Comparison of ENCODE assay signal across 16 cellular contexts in genomic region chr6:38427492-38428210, GRCh38.
A peak's percentile ranks its signal among the peaks of the same experiment; 100 is the strongest.
DNase-seq lines count a peak whose midpoint lies in the region; ATAC-seq, FAIRE-seq and TF ChIP-seq lines count a peak whose summit lies in the region.
"Had no signal": no experiment of that assay in that cellular context is flagged by ENCODE, and none has a peak within 500 bp of the region (broad histone marks: within the 10 kb centered on the region; RNA-seq: fewer than 3 reads in every experiment).

No MANE protein-coding gene starts in this region.

- FAIRE-seq in HTR-8/SVneo (lab: Jason Lieb, UNC) = no peak

- H3K4me3 Mint-ChIP-seq in activated B cell treated with CpG ODN at 0.5 μM for 24 hours = peak overlapping the region; percentile 68
- H3K4me3 Mint-ChIP-seq in stimulated activated effector memory CD8-positive, alpha-beta T cell treated with anti-CD3 and anti-CD28 coated beads, Interleukin-12 subunit alpha, Interleukin-12 subunit beta, amount 100 ng/mL, for 72 hours = no peak overlapping the region
- H3K4me3 Mint-ChIP-seq: activated CD8-positive, alpha-beta memory T cell treated with anti-CD3 and anti-CD28 coated beads, Interleukin-2, amount 10 ng/mL, durations not matched to agents 7 days and 5 days; type B pancreatic cell had no signal

- peaks cover 46% of the 10 kb centered on the region for H3K4me1 Mint-ChIP-seq in activated B cell treated with CpG ODN at 0.5 μM for 24 hours
- peaks cover 18% of the 10 kb centered on the region for H3K4me1 Mint-ChIP-seq in stimulated activated effector memory CD8-positive, alpha-beta T cell treated with anti-CD3 and anti-CD28 coated beads, Interleukin-12 subunit alpha, Interleukin-12 subunit beta, amount 100 ng/mL, for 72 hours
- H3K4me1 Mint-ChIP-seq: activated CD8-positive, alpha-beta memory T cell treated with anti-CD3 and anti-CD28 coated beads, Interleukin-2, amount 10 ng/mL, durations not matched to agents 7 days and 5 days had no signal

- no peak for TF ChIP-seq CTCF in GM10266 (IDR thresholded peaks at IDR 0.05; ENCODE audit: control insufficient read depth, insufficient read depth, low read depth, missing control alignments)
- no peak for TF ChIP-seq CTCF in activated B cell treated with CpG ODN at 0.5 μM for 24 hours (IDR thresholded peaks at IDR 0.05)

- H3K9me3 Mint-ChIP-seq in activated B cell treated with CpG ODN at 0.5 μM for 24 hours = peaks cover 7% of the 10 kb centered on the region
- no peaks in the 10 kb centered on the region for H3K9me3 Mint-ChIP-seq in stimulated activated effector memory CD8-positive, alpha-beta T cell treated with anti-CD3 and anti-CD28 coated beads, Interleukin-12 subunit alpha, Interleukin-12 subunit beta, amount 100 ng/mL, for 72 hours
- H3K9me3 Mint-ChIP-seq: type B pancreatic cell had no signal

- POLR2A ChIA-PET in activated B cell treated with CpG ODN at 0.5 μM for 24 hours (lab: Charles Lee) = no interaction called here

- peak; percentile 84 for ATAC-seq in GM21447 (IDR thresholded peaks at IDR 0.05; ENCODE audit: unreplicated experiment)
- peak; percentile 68 for ATAC-seq in HG03571 (IDR thresholded peaks at IDR 0.05; ENCODE audit: unreplicated experiment)
- peak; percentile 87 for ATAC-seq in activated B cell treated with CpG ODN at 0.5 μM for 24 hours (ENCODE audit: low read depth)
- ATAC-seq in HG03025 (IDR thresholded peaks at IDR 0.05; ENCODE audit: low FRiP score, unreplicated experiment) = no peak
- ATAC-seq in stimulated activated effector memory CD8-positive, alpha-beta T cell treated with anti-CD3 and anti-CD28 coated beads, Interleukin-12 subunit alpha, Interleukin-12 subunit beta, amount 100 ng/mL, for 72 hours = no peak
- ATAC-seq: activated CD8-positive, alpha-beta memory T cell treated with anti-CD3 and anti-CD28 coated beads, Interleukin-2, amount 10 ng/mL, durations not matched to agents 7 days and 5 days; Panc1 had no signal

- H3K27ac Mint-ChIP-seq in activated B cell treated with CpG ODN at 0.5 μM for 24 hours = peak overlapping the region; percentile 87
- no peak overlapping the region for H3K27ac Mint-ChIP-seq in stimulated activated effector memory CD8-positive, alpha-beta T cell treated with anti-CD3 and anti-CD28 coated beads, Interleukin-12 subunit alpha, Interleukin-12 subunit beta, amount 100 ng/mL, for 72 hours
- H3K27ac Mint-ChIP-seq: activated CD8-positive, alpha-beta memory T cell treated with anti-CD3 and anti-CD28 coated beads, Interleukin-2, amount 10 ng/mL, durations not matched to agents 7 days and 5 days; type B pancreatic cell had no signal

- H3K36me3 Mint-ChIP-seq in activated B cell treated with CpG ODN at 0.5 μM for 24 hours (ENCODE audit: low read depth) = peaks cover 10% of the 10 kb centered on the region
- no peaks in the 10 kb centered on the region for H3K36me3 Mint-ChIP-seq in stimulated activated effector memory CD8-positive, alpha-beta T cell treated with anti-CD3 and anti-CD28 coated beads, Interleukin-12 subunit alpha, Interleukin-12 subunit beta, amount 100 ng/mL, for 72 hours
- H3K36me3 Mint-ChIP-seq: activated CD8-positive, alpha-beta memory T cell treated with anti-CD3 and anti-CD28 coated beads, Interleukin-2, amount 10 ng/mL, durations not matched to agents 7 days and 5 days had no signal

- intact Hi-C loops in activated B cell treated with CpG ODN at 0.5 μM for 24 hours (cut with micrococcal nuclease) = no loop called here

- CTCF ChIA-PET in activated B cell treated with CpG ODN at 0.5 μM for 24 hours (lab: Charles Lee) = no interaction called here

- H3K27me3 Mint-ChIP-seq in activated B cell treated with CpG ODN at 0.5 μM for 24 hours = no peaks in the 10 kb centered on the region
- H3K27me3 Mint-ChIP-seq: activated CD8-positive, alpha-beta memory T cell treated with anti-CD3 and anti-CD28 coated beads, Interleukin-2, amount 10 ng/mL, durations not matched to agents 7 days and 5 days; type B pancreatic cell had no signal

- DNase-seq in GM10266 (ENCODE audit: extremely low spot score) (peak; percentile 17), activated B cell treated with CpG ODN at 0.5 μM for 24 hours (no peak), glomerular visceral epithelial cell (ENCODE audit: extremely low spot score) (no peak), HTR-8/SVneo (ENCODE audit: insufficient read length, low spot score) (no peak)
- DNase-seq in stimulated activated effector memory CD8-positive, alpha-beta T cell treated with anti-CD3 and anti-CD28 coated beads, Interleukin-12 subunit alpha, Interleukin-12 subunit beta, amount 100 ng/mL, for 72 hours (ENCODE audit: low spot score in 2 of 2) = no peak
- DNase-seq: ACHN; activated CD8-positive, alpha-beta memory T cell treated with anti-CD3 and anti-CD28 coated beads, Interleukin-2, amount 10 ng/mL, durations not matched to agents 7 days and 5 days; DMS153; islet precursor cell; NCI-H187; T1000 had no signal

Comparison
In these comparisons a context has a peak if more than half of its experiments do, and no peak if none do; other contexts are left out.
1. ATAC-seq: peak in GM21447 (single experiment), HG03571 (single experiment) and activated B cell treated with CpG ODN at 0.5 μM for 24 hours (single experiment); none in HG03025 (single experiment) and stimulated activated effector memory CD8-positive, alpha-beta T cell treated with anti-CD3 and anti-CD28 coated beads, Interleukin-12 subunit alpha, Interleukin-12 subunit beta, amount 100 ng/mL, for 72 hours (single experiment).